19 cellular contexts compared by ENCODE assay signal in the genomic region with DNA sequence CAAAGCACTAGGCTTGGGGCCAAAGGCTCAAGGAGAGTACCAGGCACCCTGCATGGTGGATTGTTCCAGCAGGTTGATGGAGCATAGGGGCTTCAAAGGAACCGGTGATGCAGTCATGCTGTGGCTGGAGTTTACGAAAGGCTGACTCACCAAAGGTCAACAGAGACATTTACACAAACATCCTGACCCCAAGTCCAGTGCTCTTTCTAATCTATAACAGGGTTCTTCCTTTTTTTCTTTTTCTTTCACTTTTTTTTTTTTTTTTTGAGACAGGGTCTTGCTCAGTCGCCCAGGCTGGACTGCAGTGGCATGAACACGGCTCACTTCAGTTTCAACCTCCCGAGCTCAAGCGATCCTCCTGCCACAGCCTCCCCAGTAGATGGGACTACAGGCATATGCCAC. TPM values are rescaled to one million over a fixed set of nuclear protein-coding genes. Genes with fewer than 3 reads are reported as not detected.
DNase-seq lines count a peak whose midpoint lies in the region; ATAC-seq, FAIRE-seq and TF ChIP-seq lines count a peak whose summit lies in the region.
"Had no signal": no experiment of that assay in that cellular context is flagged by ENCODE, and none has a peak within 500 bp of the region (broad histone marks: within the 10 kb centered on the region; RNA-seq: fewer than 3 reads in every experiment).

No MANE protein-coding gene starts in this region.

- no TSS peak for BruUV-seq in HepG2 (replicated peaks; lab: Mats Ljungman, UMichigan)

- H3K27ac ChIP-seq in astrocyte (ENCODE audit: low read depth, low read length) (no peak overlapping the region), HepG2 (ENCODE audit: extremely low read length, insufficient read depth, low read length) (peak overlapping the region; percentile 65), suprapubic skin (no peak overlapping the region), esophagus muscularis mucosa (replicated peaks in 1 of 4) (no peak overlapping the region)
- H3K27ac ChIP-seq: adrenal gland, C4-2B, neural progenitor cell, sigmoid colon had no signal

- 2% methylated on average over 6 of the region's 6 CpGs for WGBS in HepG2 (ENCODE audit: low lambda C conversion rate)
- WGBS in suprapubic skin: 88% methylated on average over 6 of the region's 6 CpGs
- 91% methylated on average over 6 of the region's 6 CpGs for WGBS in esophagus muscularis mucosa

- intact Hi-C loops in HepG2 (cut with micrococcal nuclease; ENCODE audit: unreplicated experiment) (no loop called here), esophagus muscularis mucosa (cut with DNase I) (no loop called here)

- H3K79me2 ChIP-seq in astrocyte (ENCODE audit: insufficient read depth, low read length): no peaks in the 10 kb centered on the region
- peaks cover 5% of the 10 kb centered on the region for H3K79me2 ChIP-seq in HepG2 (ENCODE audit: insufficient read depth, low read length)

- H2AFZ ChIP-seq in astrocyte (ENCODE audit: low read depth, low read length) (no peak overlapping the region), HepG2 (ENCODE audit: low read length) (no peak overlapping the region)
- H2AFZ ChIP-seq: neural progenitor cell had no signal

- H3K4me1 ChIP-seq in astrocyte (ENCODE audit: insufficient read depth, low read length) (no peaks in the 10 kb centered on the region), HepG2 (ENCODE audit: insufficient read depth, low read length) (peaks cover 85% of the 10 kb centered on the region), suprapubic skin (peaks cover 5% of the 10 kb centered on the region), esophagus muscularis mucosa (peaks cover 0 to 8% (median 6%) of the 10 kb centered on the region in 4 donors)

- no peak overlapping the region for H3K4me3 Mint-ChIP-seq in astrocyte (ENCODE audit: unreplicated experiment)
- H3K4me3 Mint-ChIP-seq: dendritic cell treated with granulocyte-macrophage colony-stimulating factor and Interleukin-4, amounts not matched to agents 40 ng/mL and 50 ng/mL, for 4 days; neural progenitor cell; stimulated activated naive CD8-positive, alpha-beta T cell treated with anti-CD3 and anti-CD28 coated beads, Interleukin-15, Interleukin-2, amounts not matched to agents 100 ng/mL and 50 ng/mL, for 24 hours; T-cell had no signal

- H3K9ac ChIP-seq in astrocyte (ENCODE audit: low read length): no peak overlapping the region
- no peak overlapping the region for H3K9ac ChIP-seq in HepG2 (ENCODE audit: insufficient read depth, low read depth, low read length)
- H3K9ac ChIP-seq: neural progenitor cell had no signal

- H3K36me3 ChIP-seq in MG63: no peaks in the 10 kb centered on the region
- H3K36me3 ChIP-seq in astrocyte (ENCODE audit: insufficient read depth, low read length): no peaks in the 10 kb centered on the region
- no peaks in the 10 kb centered on the region for H3K36me3 ChIP-seq in HepG2 (replicated peaks in 1 of 2; ENCODE audit: control insufficient read depth in 1 of 2, insufficient read depth in 2 of 2, low read length in 2 of 2)
- H3K36me3 ChIP-seq in suprapubic skin: no peaks in the 10 kb centered on the region
- H3K36me3 ChIP-seq in esophagus muscularis mucosa: no peaks in the 10 kb centered on the region
- H3K36me3 ChIP-seq: adrenal gland, neural progenitor cell, sigmoid colon had no signal

- no peaks in the 10 kb centered on the region for H3K9me3 ChIP-seq in MG63
- H3K9me3 ChIP-seq in astrocyte (ENCODE audit: insufficient read depth, low read depth, low read length): no peaks in the 10 kb centered on the region
- H3K9me3 ChIP-seq in HepG2 (ENCODE audit: low read length): no peaks in the 10 kb centered on the region
- H3K9me3 ChIP-seq in suprapubic skin: no peaks in the 10 kb centered on the region
- H3K9me3 ChIP-seq in esophagus muscularis mucosa: no peaks in the 10 kb centered on the region
- H3K9me3 ChIP-seq: adrenal gland, sigmoid colon had no signal

- no peak for TF ChIP-seq POLR2A in HepG2 (IDR thresholded peaks at IDR 0.05; ENCODE audit: insufficient read depth in 1 of 2, low read depth in 2 of 2, low read length in 2 of 2)
- no peak for TF ChIP-seq POLR2A in suprapubic skin (IDR thresholded peaks at IDR 0.05)
- no peak for TF ChIP-seq POLR2A in esophagus muscularis mucosa (IDR thresholded peaks at IDR 0.05; ENCODE audit: low read depth)

- TF ChIP-seq RAD21 in HepG2 (CRISPR knock-in tag; IDR thresholded peaks at IDR 0.05): no peak

- POLR2A ChIA-PET in HepG2 (lab: Yijun Ruan, JAX): interaction anchor here (1.7 kb wide), 1 partner anchor 37 kb away, joined by 5 read pairs; a partner anchor contains a TSS

- no peaks in the 10 kb centered on the region for H3K36me3 Mint-ChIP-seq in astrocyte (ENCODE audit: low read depth, unreplicated experiment)
- H3K36me3 Mint-ChIP-seq: neural progenitor cell, T-cell had no signal

- TF ChIP-seq EP300 in HepG2 (IDR thresholded peaks at IDR 0.05; ENCODE audit: low read depth in 2 of 2, low read length in 2 of 2) (peak; percentile 51 to 96; a peak in 3 of 4 replicates), HepG2 (CRISPR knock-in tag; IDR thresholded peaks at IDR 0.05; ENCODE audit: borderline replicate concordance) (peak; percentile 93), suprapubic skin (IDR thresholded peaks at IDR 0.05) (no peak), esophagus muscularis mucosa (IDR thresholded peaks at IDR 0.05) (no peak)

- H3K4me1 Mint-ChIP-seq in astrocyte (ENCODE audit: low read depth, unreplicated experiment): no peaks in the 10 kb centered on the region
- H3K4me1 Mint-ChIP-seq: T-cell had no signal

- DNase-seq in GM13977 (ENCODE audit: low spot score): peak; percentile 27
- DNase-seq in MG63: peak; percentile 57
- DNase-seq in astrocyte (ENCODE audit: low read depth): peak; percentile 30
- DNase-seq in HepG2 (ENCODE audit: low spot score): peak; percentile 96
- DNase-seq in suprapubic skin (ENCODE audit: low spot score in 2 of 2): no peak
- DNase-seq in esophagus muscularis mucosa (ENCODE audit: extremely low spot score): no peak
- no peak for DNase-seq in DMS153 (lab: John Stamatoyannopoulos, UW)
- DNase-seq: activated CD4-positive, alpha-beta T cell treated with anti-CD3 and anti-CD28 coated beads for 1 hour; adrenal gland; GF-D8; mesendoderm; MM.1S; sigmoid colon; T-cell had no signal

- peaks cover 16% of the 10 kb centered on the region for H3K27me3 Mint-ChIP-seq in astrocyte (ENCODE audit: low read depth, unreplicated experiment)

- in situ Hi-C loops in GM13977 (cut with MboI; ENCODE audit: low pct_unique_long_range_greater_than_20kb, low sequenced_read_pairs, unreplicated experiment) (loop anchor here (25.0 kb wide), 1 partner anchor 90 kb away; no protein-coding TSS in a partner anchor), HepG2 (cut with HindIII; ENCODE audit: extremely low pct_ligation_motif_present, low pct_unique_long_range_greater_than_20kb) (loop anchor here (10.0 kb wide), 1 partner anchor 442 kb away; no protein-coding TSS in a partner anchor)

- H3K27ac Mint-ChIP-seq in astrocyte (ENCODE audit: unreplicated experiment): no peak overlapping the region
- H3K27ac Mint-ChIP-seq: dendritic cell treated with granulocyte-macrophage colony-stimulating factor and Interleukin-4, amounts not matched to agents 40 ng/mL and 50 ng/mL, for 4 days; neural progenitor cell; stimulated activated naive CD8-positive, alpha-beta T cell treated with anti-CD3 and anti-CD28 coated beads, Interleukin-15, Interleukin-2, amounts not matched to agents 100 ng/mL and 50 ng/mL, for 24 hours; T-cell had no signal

- H3K9me3 Mint-ChIP-seq in astrocyte (ENCODE audit: unreplicated experiment): peaks cover 4% of the 10 kb centered on the region
- H3K9me3 Mint-ChIP-seq: dendritic cell treated with granulocyte-macrophage colony-stimulating factor and Interleukin-4, amounts not matched to agents 40 ng/mL and 50 ng/mL, for 4 days; neural progenitor cell; stimulated activated naive CD8-positive, alpha-beta T cell treated with anti-CD3 and anti-CD28 coated beads, Interleukin-15, Interleukin-2, amounts not matched to agents 100 ng/mL and 50 ng/mL, for 24 hours; T-cell had no signal

- ATAC-seq in HepG2: peak; percentile 86
- no peak for ATAC-seq in HG03442 (IDR thresholded peaks at IDR 0.05; ENCODE audit: unreplicated experiment)
- ATAC-seq: T-cell had no signal

- H3K4me3 ChIP-seq in MG63 (no peak overlapping the region), astrocyte (ENCODE audit: insufficient read depth, low read depth, low read length) (no peak overlapping the region), HepG2 (replicated peaks in 1 of 3; ENCODE audit: insufficient read depth in 1 of 3, low read depth in 2 of 3, low read length in 3 of 3) (no peak overlapping the region), suprapubic skin (no peak overlapping the region), esophagus muscularis mucosa (no peak overlapping the region)
- H3K4me3 ChIP-seq: adrenal gland, neural progenitor cell, sigmoid colon had no signal

- no peaks in the 10 kb centered on the region for H4K20me1 ChIP-seq in astrocyte (ENCODE audit: insufficient read depth, low read length)
- H4K20me1 ChIP-seq in HepG2 (ENCODE audit: insufficient read depth, low read length): no peaks in the 10 kb centered on the region

- no peaks in the 10 kb centered on the region for H3K27me3 ChIP-seq in MG63
- no peaks in the 10 kb centered on the region for H3K27me3 ChIP-seq in astrocyte (ENCODE audit: insufficient read depth, low read length)
- H3K27me3 ChIP-seq in HepG2 (ENCODE audit: control insufficient read depth in 1 of 2, insufficient read depth in 2 of 2, low read length in 2 of 2): no peaks in the 10 kb centered on the region
- H3K27me3 ChIP-seq in suprapubic skin: peaks cover 28% of the 10 kb centered on the region
- peaks cover 0 to 31% (median 4%) of the 10 kb centered on the region in 4 donors for H3K27me3 ChIP-seq in esophagus muscularis mucosa

- peak overlapping the region; percentile 25 for H3K4me2 ChIP-seq in astrocyte (ENCODE audit: low read length)
- H3K4me2 ChIP-seq in HepG2 (ENCODE audit: low read depth, low read length): peak overlapping the region; percentile 65
- H3K4me2 ChIP-seq: neural progenitor cell had no signal

- no peak for TF ChIP-seq CTCF in GM13977 (IDR thresholded peaks at IDR 0.05; ENCODE audit: extremely low read depth, insufficient read depth, missing control alignments)
- TF ChIP-seq CTCF in astrocyte (IDR thresholded peaks at IDR 0.05; ENCODE audit: insufficient read depth, low read depth, low read length): no peak
- no peak for TF ChIP-seq CTCF in HepG2 (CRISPR knock-in tag; IDR thresholded peaks at IDR 0.05)
- TF ChIP-seq CTCF in suprapubic skin (IDR thresholded peaks at IDR 0.05): no peak
- TF ChIP-seq CTCF in esophagus muscularis mucosa (IDR thresholded peaks at IDR 0.05): no peak

- FAIRE-seq in astrocyte (lab: Jason Lieb, UNC): no peak
- FAIRE-seq in HepG2 (lab: Jason Lieb, UNC): peak; percentile 97

- CTCF ChIA-PET in HepG2 (lab: Yijun Ruan, JAX; ENCODE audit: low intra/inter-chr PET ratio, low total read pairs): no interaction called here

RNA-seq across cellular contexts. Expression of a gene that starts 35.6 kb away (rescaled TPM):
- not detected in 2 replicates for total RNA-seq in MG63 (2014; rRNA removed; shearing (Covaris generic); ENCODE audit: low replicate concordance)
- total RNA-seq in astrocyte (not detected in 2 replicates), HepG2 (2016; rRNA removed; fragmentation: Illumina TruSeq; extraction: Trizol) (not detected in 2 replicates), suprapubic skin (not detected), esophagus muscularis mucosa (under 1 TPM in 1 of 4 donors, not detected in 3; 0.29 TPM)
- not detected in 2 replicates for total RNA-seq in HepG2 (2016; cell fraction: cytosol; rRNA removed; fragmentation: Illumina TruSeq; extraction: Trizol; ENCODE audit: low read depth)
- total RNA-seq in HepG2 (2016; cell fraction: insoluble cytoplasmic fraction; rRNA removed; fragmentation: Illumina TruSeq; extraction: Trizol): not detected in 2 replicates
- total RNA-seq in HepG2 (2016; cell fraction: membrane; rRNA removed; fragmentation: Illumina TruSeq; extraction: Trizol): not detected in 2 replicates
- not detected in 2 replicates for total RNA-seq in HepG2 (2016; cell fraction: nucleus; rRNA removed; fragmentation: Illumina TruSeq; extraction: Trizol)
- 0.07 and 0.20 TPM in 2 replicates for polyA plus RNA-seq in HepG2 (2011; rRNA removed)
- not detected in 2 replicates for polyA plus RNA-seq in HepG2 (2011; cell fraction: cytosol; rRNA removed)
- 0.14 and 0.16 TPM in 2 replicates for polyA plus RNA-seq in HepG2 (2011; cell fraction: nucleus; rRNA removed)
- polyA plus RNA-seq in HepG2 (2012): 0.21 TPM in 1 of 2 replicates, not detected in the other
- polyA plus RNA-seq in HepG2 (2016; cell fraction: cytosol; fragmentation: Illumina TruSeq; extraction: Trizol; ENCODE audit: low read depth): not detected in 2 replicates
- not detected in 2 replicates for polyA plus RNA-seq in HepG2 (2016; cell fraction: insoluble cytoplasmic fraction; fragmentation: Illumina TruSeq; extraction: Trizol; ENCODE audit: low read depth)
- polyA plus RNA-seq in HepG2 (2016; cell fraction: membrane; fragmentation: Illumina TruSeq; extraction: Trizol; ENCODE audit: low read depth): not detected in 2 replicates
- 0.29 TPM in 1 of 2 replicates, not detected in the other for polyA plus RNA-seq in HepG2 (2016; cell fraction: nucleus; fragmentation: Illumina TruSeq; extraction: Trizol; ENCODE audit: insufficient read depth, low read depth)
- not detected in 2 replicates for polyA minus RNA-seq in HepG2 (2011; rRNA and poly(A)+ RNA removed; ENCODE audit: low replicate concordance)
- not detected in 2 replicates for polyA minus RNA-seq in HepG2 (2011; cell fraction: cytosol; rRNA and poly(A)+ RNA removed)
- polyA minus RNA-seq in HepG2 (2011; cell fraction: nucleus; rRNA and poly(A)+ RNA removed): not detected in 2 replicates
- total RNA-seq: T-cell had no signal

RNA-seq across cellular contexts. Expression of a gene that starts 36.5 kb away (rescaled TPM):
- total RNA-seq in MG63 (2014; rRNA removed; shearing (Covaris generic); ENCODE audit: low replicate concordance): 6.3 and 6.7 TPM in 2 replicates
- total RNA-seq in astrocyte: 18.0 and 22.9 TPM in 2 replicates
- 20.9 and 27.6 TPM in 2 replicates for total RNA-seq in HepG2 (2016; rRNA removed; fragmentation: Illumina TruSeq; extraction: Trizol)
- 5.8 and 6.9 TPM in 2 replicates for total RNA-seq in HepG2 (2016; cell fraction: cytosol; rRNA removed; fragmentation: Illumina TruSeq; extraction: Trizol; ENCODE audit: low read depth)
- total RNA-seq in HepG2 (2016; cell fraction: insoluble cytoplasmic fraction; rRNA removed; fragmentation: Illumina TruSeq; extraction: Trizol): 20.3 and 27.2 TPM in 2 replicates
- 9.7 and 10.4 TPM in 2 replicates for total RNA-seq in HepG2 (2016; cell fraction: membrane; rRNA removed; fragmentation: Illumina TruSeq; extraction: Trizol)
- 18.4 and 21.3 TPM in 2 replicates for total RNA-seq in HepG2 (2016; cell fraction: nucleus; rRNA removed; fragmentation: Illumina TruSeq; extraction: Trizol)
- polyA plus RNA-seq in HepG2 (2011; rRNA removed): 17.3 and 17.8 TPM in 2 replicates
- polyA plus RNA-seq in HepG2 (2011; cell fraction: cytosol; rRNA removed): 6.9 and 9.8 TPM in 2 replicates
- polyA plus RNA-seq in HepG2 (2011; cell fraction: nucleus; rRNA removed): 25.9 and 34.4 TPM in 2 replicates
- polyA plus RNA-seq in HepG2 (2012): 26.5 and 26.8 TPM in 2 replicates
- 1.7 and 2.0 TPM in 2 replicates for polyA plus RNA-seq in HepG2 (2016; cell fraction: cytosol; fragmentation: Illumina TruSeq; extraction: Trizol; ENCODE audit: low read depth)
- 26.1 and 27.7 TPM in 2 replicates for polyA plus RNA-seq in HepG2 (2016; cell fraction: insoluble cytoplasmic fraction; fragmentation: Illumina TruSeq; extraction: Trizol; ENCODE audit: low read depth)
- polyA plus RNA-seq in HepG2 (2016; cell fraction: membrane; fragmentation: Illumina TruSeq; extraction: Trizol; ENCODE audit: low read depth): 3.9 and 4.4 TPM in 2 replicates
- 40.7 and 42.0 TPM in 2 replicates for polyA plus RNA-seq in HepG2 (2016; cell fraction: nucleus; fragmentation: Illumina TruSeq; extraction: Trizol; ENCODE audit: insufficient read depth, low read depth)
- 3.8 and 8.2 TPM in 2 replicates for polyA minus RNA-seq in HepG2 (2011; rRNA and poly(A)+ RNA removed; ENCODE audit: low replicate concordance)
- 4.9 and 8.0 TPM in 2 replicates for polyA minus RNA-seq in HepG2 (2011; cell fraction: cytosol; rRNA and poly(A)+ RNA removed)
- polyA minus RNA-seq in HepG2 (2011; cell fraction: nucleus; rRNA and poly(A)+ RNA removed): 19.4 and 29.7 TPM in 2 replicates
- total RNA-seq in suprapubic skin: 10 to 100 TPM; 21.2 to 43.0 (median 30.2) TPM
- total RNA-seq in esophagus muscularis mucosa: 10 to 100 TPM; 34.1 to 40.3 (median 39.0) TPM

Comparison
In these comparisons a context has a peak if more than half of its experiments do, and no peak if none do; other contexts are left out.
1. DNase-seq: peak in GM13977 (single experiment), MG63 (single experiment), astrocyte (single experiment) and HepG2 (single experiment); none in suprapubic skin (0 of 2), esophagus muscularis mucosa (single experiment) and DMS153 (single experiment).